ENCODE assay signal across 20 cellular contexts in genomic region chr7:159240962-159241361, GRCh38.
"Had no signal": no experiment of that assay in that cellular context is flagged by ENCODE, and none has a peak within 500 bp of the region (broad histone marks: within the 10 kb centered on the region; RNA-seq: fewer than 3 reads in every experiment).

No MANE protein-coding gene starts in this region.

- FAIRE-seq: HepG2 had no signal

- H3K9ac ChIP-seq: KMS-11, SK-N-SH had no signal

- H3K27ac ChIP-seq: KMS-11, RWPE1 had no signal

- H3K4me3 Mint-ChIP-seq: T-helper 17 cell had no signal

- H3K27ac Mint-ChIP-seq: T-helper 17 cell had no signal

- DNase-seq: IMR-90, Kasumi-1, MV-4-11, NCI-H1092 treated with DMSO at 0.1 percent for 48 hours, NCI-H1436, NCI-H187, NCI-H2029, NCI-H2081 treated with DMSO at 0.1 percent for 48 hours, NCI-H2171 treated with DMSO at 0.1 percent for 48 hours, NCI-H345, NCI-H524, NCI-H526 treated with DMSO at 0.1 percent for 48 hours, NCI-H748 treated with DMSO at 0.1 percent for 48 hours, SHP77, SK-N-SH, T-helper 1 cell, T-helper 17 cell had no signal

- H3K4me1 Mint-ChIP-seq: T-helper 17 cell had no signal
